8 cellular contexts compared by ENCODE assay signal in the genomic region with DNA sequence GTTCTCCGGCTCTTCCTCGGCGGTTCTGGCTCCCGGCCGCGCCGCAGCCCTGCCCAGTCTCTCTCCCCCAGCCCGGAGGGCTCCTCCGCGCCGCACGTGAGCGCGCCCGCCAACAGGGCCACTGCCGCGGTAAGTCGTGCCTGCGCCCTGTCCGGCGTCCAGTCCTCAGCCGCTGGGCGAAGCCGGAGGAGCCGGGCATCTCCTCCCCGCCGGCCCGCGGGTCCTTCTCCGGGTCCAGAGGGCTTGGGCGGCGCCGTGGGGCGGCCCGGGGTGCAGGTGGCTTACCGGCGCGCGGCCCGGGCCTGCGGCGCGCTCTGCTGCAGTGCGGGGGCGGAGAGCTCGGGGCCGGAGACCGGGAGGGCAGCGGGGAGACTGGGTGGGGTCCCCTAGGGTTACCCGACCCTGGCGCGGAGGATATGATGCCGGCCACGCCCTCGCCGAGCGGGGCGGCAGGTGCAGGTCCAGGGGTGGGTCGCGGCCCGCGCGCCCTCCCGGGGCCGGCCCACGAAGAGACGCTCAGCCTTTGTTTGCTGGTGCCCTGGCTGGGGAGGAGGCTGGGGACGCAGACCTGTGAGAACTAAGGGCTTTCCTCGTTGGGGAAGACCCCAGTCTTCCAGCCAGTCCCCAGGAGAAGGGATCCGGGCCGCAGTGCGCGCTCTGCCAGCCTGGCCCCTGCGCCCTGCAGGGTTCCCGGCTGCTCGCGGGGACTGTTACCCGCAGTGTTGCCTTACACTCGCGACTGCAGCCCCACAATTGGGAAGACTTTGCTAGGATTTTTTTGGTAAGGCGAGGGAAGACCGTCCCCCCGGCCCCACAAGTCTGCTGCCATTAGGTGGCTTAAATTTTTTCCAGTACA. TPM values are rescaled to one million over a fixed set of nuclear protein-coding genes. Genes with fewer than 3 reads are reported as not detected.
DNase-seq lines count a peak whose midpoint lies in the region; ATAC-seq lines count a peak whose summit lies in the region.

A gene with protein sequence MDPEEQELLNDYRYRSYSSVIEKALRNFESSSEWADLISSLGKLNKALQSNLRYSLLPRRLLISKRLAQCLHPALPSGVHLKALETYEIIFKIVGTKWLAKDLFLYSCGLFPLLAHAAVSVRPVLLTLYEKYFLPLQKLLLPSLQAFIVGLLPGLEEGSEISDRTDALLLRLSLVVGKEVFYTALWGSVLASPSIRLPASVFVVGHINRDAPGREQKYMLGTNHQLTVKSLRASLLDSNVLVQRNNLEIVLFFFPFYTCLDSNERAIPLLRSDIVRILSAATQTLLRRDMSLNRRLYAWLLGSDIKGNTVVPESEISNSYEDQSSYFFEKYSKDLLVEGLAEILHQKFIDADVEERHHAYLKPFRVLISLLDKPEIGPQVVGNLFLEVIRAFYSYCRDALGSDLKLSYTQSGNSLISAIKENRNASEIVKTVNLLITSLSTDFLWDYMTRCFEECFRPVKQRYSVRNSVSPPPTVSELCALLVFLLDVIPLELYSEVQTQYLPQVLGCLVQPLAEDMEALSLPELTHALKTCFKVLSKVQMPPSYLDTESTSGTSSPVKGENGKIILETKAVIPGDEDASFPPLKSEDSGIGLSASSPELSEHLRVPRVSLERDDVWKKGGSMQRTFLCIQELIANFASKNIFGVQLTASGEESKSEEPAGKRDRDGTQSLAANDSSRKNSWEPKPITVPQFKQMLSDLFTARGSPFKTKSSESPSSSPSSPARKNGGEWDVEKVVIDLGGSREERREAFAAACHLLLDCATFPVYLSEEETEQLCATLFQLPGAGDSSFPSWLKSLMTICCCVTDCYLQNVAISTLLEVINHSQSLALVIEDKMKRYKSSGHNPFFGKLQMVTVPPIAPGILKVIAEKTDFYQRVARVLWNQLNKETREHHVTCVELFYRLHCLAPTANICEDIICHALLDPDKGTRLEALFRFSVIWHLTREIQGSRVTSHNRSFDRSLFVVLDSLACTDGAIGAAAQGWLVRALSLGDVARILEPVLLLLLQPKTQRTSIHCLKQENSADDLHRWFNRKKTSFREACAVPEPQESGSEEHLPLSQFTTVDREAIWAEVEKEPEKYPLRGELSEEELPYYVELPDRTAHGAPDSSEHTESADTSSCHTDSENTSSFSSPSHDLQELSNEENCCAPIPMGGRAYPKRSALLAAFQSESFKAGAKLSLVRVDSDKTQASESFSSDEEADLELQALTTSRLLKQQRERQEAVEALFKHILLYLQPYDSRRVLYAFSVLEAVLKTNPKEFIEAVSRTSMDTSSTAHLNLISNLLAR (N-terminal part only) (plus strand): TSS at position 10 of the 856 bp plus-strand sequence. CDS start 7,910 bp downstream, outside the sequence.

- ATAC-seq in HG02852 (IDR thresholded peaks at IDR 0.05; ENCODE audit: unreplicated experiment) = peak; percentile 26

- CTCF ChIA-PET in activated naive CD4-positive, alpha-beta T cell treated with anti-CD3 and anti-CD28 coated beads, Interleukin-2, amount 10 ng/mL, durations not matched to agents 7 days and 5 days (lab: Charles Lee) = no interaction called here

- peaks cover 11% of the 10 kb centered on the region for H3K27me3 Mint-ChIP-seq in activated naive CD4-positive, alpha-beta T cell treated with anti-CD3 and anti-CD28 coated beads, Interleukin-2, amount 10 ng/mL, durations not matched to agents 7 days and 5 days

- peak within 1 kb of the TSS; percentile 78 for H3K4me3 Mint-ChIP-seq in activated naive CD4-positive, alpha-beta T cell treated with anti-CD3 and anti-CD28 coated beads, Interleukin-2, amount 10 ng/mL, durations not matched to agents 7 days and 5 days

- H3K36me3 Mint-ChIP-seq in activated naive CD4-positive, alpha-beta T cell treated with anti-CD3 and anti-CD28 coated beads, Interleukin-2, amount 10 ng/mL, durations not matched to agents 7 days and 5 days = peaks cover 20% of the 10 kb centered on the region

- no peaks in the 10 kb centered on the region for H3K9me3 Mint-ChIP-seq in activated naive CD4-positive, alpha-beta T cell treated with anti-CD3 and anti-CD28 coated beads, Interleukin-2, amount 10 ng/mL, durations not matched to agents 7 days and 5 days

- H3K4me1 Mint-ChIP-seq in activated naive CD4-positive, alpha-beta T cell treated with anti-CD3 and anti-CD28 coated beads, Interleukin-2, amount 10 ng/mL, durations not matched to agents 7 days and 5 days = peaks cover 42% of the 10 kb centered on the region

- DNase-seq in NCI-H748 (lab: John Stamatoyannopoulos, UW; ENCODE audit: unreplicated experiment) = peak; percentile 71
- DNase-seq in NCI-H748 treated with DMSO at 0.1 percent for 48 hours (lab: John Stamatoyannopoulos, UW) = no peak
- peak; percentile 56 for DNase-seq in NCI-H345 treated with DMSO at 0.1 percent for 48 hours (lab: John Stamatoyannopoulos, UW; ENCODE audit: unreplicated experiment)
- peak; percentile 69 for DNase-seq in activated naive CD4-positive, alpha-beta T cell treated with anti-CD3 and anti-CD28 coated beads, Interleukin-2, amount 10 ng/mL, durations not matched to agents 7 days and 5 days
- peak; percentile 77 for DNase-seq in cardiac septum (ENCODE audit: low spot score)
- no peak for DNase-seq in renal cortical epithelial cell (ENCODE audit: low read depth)
- DNase-seq in NCI-H2029 treated with DMSO at 0.1 percent for 48 hours (lab: John Stamatoyannopoulos, UW) = no peak

- peak within 1 kb of the TSS; percentile 76 for H3K27ac Mint-ChIP-seq in activated naive CD4-positive, alpha-beta T cell treated with anti-CD3 and anti-CD28 coated beads, Interleukin-2, amount 10 ng/mL, durations not matched to agents 7 days and 5 days

- intact Hi-C loops in cardiac septum (cut with DNase I) = loop anchor here (1.0 to 5.0 kb wide), 2 partner anchors 31 to 165 kb away; a partner anchor contains a TSS

RNA-seq across cellular contexts. Expression of the gene that starts here (rescaled TPM):
- 7.6 TPM for total RNA-seq in cardiac septum
- 21.0 and 25.4 TPM in 2 replicates for total RNA-seq in renal cortical epithelial cell

Comparison
In these comparisons a context has a peak if more than half of its experiments do, and no peak if none do; other contexts are left out.
1. DNase-seq: peak in NCI-H748 (single experiment), NCI-H345 treated with DMSO at 0.1 percent for 48 hours (single experiment), activated naive CD4-positive, alpha-beta T cell treated with anti-CD3 and anti-CD28 coated beads, Interleukin-2, amount 10 ng/mL, durations not matched to agents 7 days and 5 days (single experiment) and cardiac septum (single experiment); none in NCI-H748 treated with DMSO at 0.1 percent for 48 hours (single experiment), renal cortical epithelial cell (single experiment) and NCI-H2029 treated with DMSO at 0.1 percent for 48 hours (single experiment).